16 cellular contexts compared by ENCODE assay signal in genomic region chr7:116021237-116021636, GRCh38. TPM values are rescaled to one million over a fixed set of nuclear protein-coding genes. Genes with fewer than 3 reads are reported as not detected.
DNase-seq lines count a peak whose midpoint lies in the region; ATAC-seq, FAIRE-seq and TF ChIP-seq lines count a peak whose summit lies in the region.
"Had no signal": no experiment of that assay in that cellular context is flagged by ENCODE, and none has a peak within 500 bp of the region (broad histone marks: within the 10 kb centered on the region; RNA-seq: fewer than 3 reads in every experiment).

No MANE protein-coding gene starts in this region.

- 50 to 61% (median 60%) methylated on average over 2 of the region's 2 CpGs for whole genome bisulfite sequencing in small intestine, 3 donors

- no peak overlapping the region for H3K27ac ChIP-seq in small intestine (ENCODE audit: low read depth in 1 of 2, low read length in 1 of 2)
- H3K27ac ChIP-seq: KMS-11 had no signal

- H3K4me1 ChIP-seq in small intestine (ENCODE audit: control insufficient read depth in 2 of 2, insufficient read depth in 1 of 2, low read depth in 1 of 2, low read length in 1 of 2), result no peaks in the 10 kb centered on the region

- in situ Hi-C loops in GM13976 (cut with MboI; ENCODE audit: low sequenced_read_pairs, unreplicated experiment), result no loop called here

- no peak overlapping the region for H3K4me3 ChIP-seq in small intestine (ENCODE audit: low read depth in 1 of 2, low read length in 2 of 2)

- TF ChIP-seq CTCF in GM13976 (IDR thresholded peaks at IDR 0.05; ENCODE audit: borderline replicate concordance, control extremely low read depth, extremely low read depth, insufficient read depth, missing control alignments), result no peak

- ATAC-seq in GM18517 (IDR thresholded peaks at IDR 0.05; ENCODE audit: unreplicated experiment), result peak; percentile 74
- peak; percentile 81 for ATAC-seq in GM21526 (IDR thresholded peaks at IDR 0.05; ENCODE audit: low FRiP score, unreplicated experiment)
- peak; percentile 89 for ATAC-seq in HG03025 (IDR thresholded peaks at IDR 0.05; ENCODE audit: low FRiP score, unreplicated experiment)
- peak; percentile 59 for ATAC-seq in HG03575 (IDR thresholded peaks at IDR 0.05; ENCODE audit: extremely low read depth, insufficient number of reproducible peaks, low FRiP score, unreplicated experiment)
- ATAC-seq in left cardiac atrium, result no peak
- ATAC-seq: right cardiac atrium had no signal

- no peaks in the 10 kb centered on the region for H3K36me3 ChIP-seq in small intestine (ENCODE audit: control insufficient read depth in 2 of 2, insufficient read depth in 2 of 2, low read length in 2 of 2)

- H3K9me3 ChIP-seq in small intestine (ENCODE audit: control insufficient read depth, low read depth), result no peaks in the 10 kb centered on the region

- DNase-seq in small intestine, result no peak
- DNase-seq in GM13976 (ENCODE audit: low spot score), result no peak
- no peak for DNase-seq in NCI-H1436 (lab: John Stamatoyannopoulos, UW)
- no peak for DNase-seq in left cardiac atrium
- DNase-seq: activated CD4-positive, alpha-beta memory T cell treated with anti-CD3 and anti-CD28 coated beads, Interleukin-2, amount 10 ng/mL, durations not matched to agents 7 days and 5 days; activated gamma-delta T cell treated with Interleukin-2 at 50 U/mL for 16 hours; NCI-H1694; NCI-H748 treated with DMSO at 0.1 percent for 48 hours; right cardiac atrium; stimulated activated naive CD4-positive, alpha-beta T cell treated with Interleukin-2 at 50 U/mL for 16 hours had no signal

- no peaks in the 10 kb centered on the region for H3K27me3 ChIP-seq in small intestine (ENCODE audit: control insufficient read depth in 2 of 2, insufficient read depth in 2 of 2, low read length in 2 of 2)

- FAIRE-seq in small intestine (lab: Jason Lieb, UNC), result no peak

- intact Hi-C loops in left cardiac atrium (cut with DNase I), result no loop called here

RNA-seq across cellular contexts. Expression of gene TFEC, which starts 9.3 kb away (rescaled TPM):
- 10 to 100 TPM in 1 of 3 donors, 1 to 10 TPM in 1, under 1 TPM in 1; 0.82 to 12.2 (median 2.9) TPM for polyA plus RNA-seq in small intestine
- 1 to 10 TPM; 3.5 to 4.0 TPM for total RNA-seq in left cardiac atrium
- total RNA-seq: neural crest cell had no signal

Comparison
In these comparisons a context has a peak if more than half of its experiments do, and no peak if none do; other contexts are left out.
1. ATAC-seq: peak in GM18517 (single experiment), GM21526 (single experiment), HG03025 (single experiment) and HG03575 (single experiment); none in left cardiac atrium (0 of 2).